8 cellular contexts compared by ENCODE assay signal in the genomic region with DNA sequence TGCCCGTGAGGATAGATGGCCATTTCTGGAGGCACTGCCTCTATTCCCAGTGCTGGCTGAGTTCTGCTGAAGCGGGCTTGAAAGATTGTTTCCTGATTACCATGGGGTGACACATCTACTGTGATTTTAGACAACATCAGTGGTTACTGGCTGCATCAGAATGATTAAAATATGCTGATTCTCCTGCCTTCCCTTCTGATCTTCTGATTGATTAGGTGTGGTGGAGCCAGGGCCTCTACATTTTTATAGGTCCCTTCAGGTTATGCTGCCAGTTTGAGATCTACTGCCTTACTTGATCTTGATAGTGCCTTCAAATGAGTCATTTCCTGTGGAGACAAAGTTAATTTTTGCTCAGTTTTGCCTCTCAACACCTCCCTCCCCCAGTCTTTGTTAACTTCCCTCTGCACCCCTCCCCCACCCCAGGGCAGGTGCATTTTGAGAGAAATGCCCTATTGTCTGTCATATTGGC. TPM values are rescaled to one million over a fixed set of nuclear protein-coding genes. Genes with fewer than 3 reads are reported as not detected.
DNase-seq lines count a peak whose midpoint lies in the region; ATAC-seq, FAIRE-seq and TF ChIP-seq lines count a peak whose summit lies in the region.

No MANE protein-coding gene starts in this region.

- no peaks in the 10 kb centered on the region for H3K9me3 Mint-ChIP-seq in activated T-helper 2 cell treated with anti-CD3 and anti-CD28 coated beads, Interferon-gamma antibody, Interleukin-2, Interleukin-4, amounts not matched to agents 10 μg/mL and 5 μg/mL and 100 μg/mL, durations not matched to agents 14 hours and 24 hours and 36 hours
- no peaks in the 10 kb centered on the region for H3K9me3 Mint-ChIP-seq in natural killer cell

- peaks cover 34% of the 10 kb centered on the region for H3K4me1 Mint-ChIP-seq in activated T-helper 2 cell treated with anti-CD3 and anti-CD28 coated beads, Interferon-gamma antibody, Interleukin-2, Interleukin-4, amounts not matched to agents 10 μg/mL and 5 μg/mL and 100 μg/mL, durations not matched to agents 14 hours and 24 hours and 36 hours (ENCODE audit: low read depth)
- H3K4me1 Mint-ChIP-seq in natural killer cell, result peaks cover 34% of the 10 kb centered on the region in 2 donors

- ATAC-seq in HG02642 (IDR thresholded peaks at IDR 0.05; ENCODE audit: poor library complexity, unreplicated experiment), result peak; percentile 69
- ATAC-seq in natural killer cell, result peak; percentile 93 to 95 (median 94)
- ATAC-seq in GM18505 (IDR thresholded peaks at IDR 0.05; ENCODE audit: unreplicated experiment), result no peak

- peak overlapping the region; percentile 4 for H3K4me3 Mint-ChIP-seq in activated T-helper 2 cell treated with anti-CD3 and anti-CD28 coated beads, Interferon-gamma antibody, Interleukin-2, Interleukin-4, amounts not matched to agents 10 μg/mL and 5 μg/mL and 100 μg/mL, durations not matched to agents 14 hours and 24 hours and 36 hours (ENCODE audit: low read depth)
- peak overlapping the region; percentile 70 for H3K4me3 Mint-ChIP-seq in natural killer cell

- FAIRE-seq in RCC 7860 (lab: Jason Lieb, UNC), result peak; percentile 73
- no peak for FAIRE-seq in HTR-8/SVneo (lab: Jason Lieb, UNC)

- peaks cover 70% of the 10 kb centered on the region for H3K36me3 Mint-ChIP-seq in activated T-helper 2 cell treated with anti-CD3 and anti-CD28 coated beads, Interferon-gamma antibody, Interleukin-2, Interleukin-4, amounts not matched to agents 10 μg/mL and 5 μg/mL and 100 μg/mL, durations not matched to agents 14 hours and 24 hours and 36 hours (ENCODE audit: low read depth)
- H3K36me3 Mint-ChIP-seq in natural killer cell, result peaks cover 28% of the 10 kb centered on the region

- no peaks in the 10 kb centered on the region for H3K27me3 Mint-ChIP-seq in activated T-helper 2 cell treated with anti-CD3 and anti-CD28 coated beads, Interferon-gamma antibody, Interleukin-2, Interleukin-4, amounts not matched to agents 10 μg/mL and 5 μg/mL and 100 μg/mL, durations not matched to agents 14 hours and 24 hours and 36 hours (ENCODE audit: low read depth)
- H3K27me3 Mint-ChIP-seq in natural killer cell (ENCODE audit: low read depth in 2 of 2), result no peaks in the 10 kb centered on the region

- H3K27ac Mint-ChIP-seq in activated T-helper 2 cell treated with anti-CD3 and anti-CD28 coated beads, Interferon-gamma antibody, Interleukin-2, Interleukin-4, amounts not matched to agents 10 μg/mL and 5 μg/mL and 100 μg/mL, durations not matched to agents 14 hours and 24 hours and 36 hours, result peak overlapping the region; percentile 72
- H3K27ac Mint-ChIP-seq in natural killer cell, result peak overlapping the region; percentile 89 to 91

- DNase-seq in GF-D8 (lab: John Stamatoyannopoulos, UW) (peak; percentile 78), RCC 7860 (ENCODE audit: low spot score) (peak; percentile 60), natural killer cell (peak; percentile 54), HTR-8/SVneo (ENCODE audit: insufficient read length, low spot score) (no peak), LoVo (ENCODE audit: low spot score) (no peak)
- peak; percentile 46 for DNase-seq in activated T-helper 2 cell treated with anti-CD3 and anti-CD28 coated beads, Interferon-gamma antibody, Interleukin-2, Interleukin-4, amounts not matched to agents 10 μg/mL and 5 μg/mL and 100 μg/mL, durations not matched to agents 14 hours and 24 hours and 36 hours (ENCODE audit: low spot score)

- no peak for TF ChIP-seq POLR2A in GM18505 (IDR thresholded peaks at IDR 0.05; ENCODE audit: borderline replicate concordance, extremely low read depth, insufficient read depth, insufficient read length)

- intact Hi-C loops in activated T-helper 2 cell treated with anti-CD3 and anti-CD28 coated beads, Interferon-gamma antibody, Interleukin-2, Interleukin-4, amounts not matched to agents 10 μg/mL and 5 μg/mL and 100 μg/mL, durations not matched to agents 14 hours and 24 hours and 36 hours (cut with micrococcal nuclease), result loop anchor here (1.0 to 5.0 kb wide), 3 partner anchors 57 to 414 kb away; a partner anchor contains a TSS
- intact Hi-C loops in natural killer cell (cut with micrococcal nuclease), result no loop called here

- TF ChIP-seq CTCF in natural killer cell (IDR thresholded peaks at IDR 0.05), result no peak

RNA-seq across cellular contexts. Expression of a gene that starts 31.6 kb away (rescaled TPM):
- total RNA-seq in activated T-helper 2 cell treated with anti-CD3 and anti-CD28 coated beads, Interferon-gamma antibody, Interleukin-2, Interleukin-4, amounts not matched to agents 10 μg/mL and 5 μg/mL and 100 μg/mL, durations not matched to agents 14 hours and 24 hours and 36 hours, result 1.9 and 3.2 TPM in 2 replicates
- 1 to 10 TPM in 1 of 3 donors, under 1 TPM in 2; 0.47 to 1.0 (median 0.98) TPM for total RNA-seq in natural killer cell

Comparison
In these comparisons a context has a peak if more than half of its experiments do, and no peak if none do; other contexts are left out.
1. DNase-seq: peak in GF-D8 (single experiment), RCC 7860 (single experiment), activated T-helper 2 cell treated with anti-CD3 and anti-CD28 coated beads, Interferon-gamma antibody, Interleukin-2, Interleukin-4, amounts not matched to agents 10 μg/mL and 5 μg/mL and 100 μg/mL, durations not matched to agents 14 hours and 24 hours and 36 hours (single experiment) and natural killer cell (single experiment); none in HTR-8/SVneo (single experiment) and LoVo (single experiment).